ENCODE assay signal across 1 cellular context in the genomic region with DNA sequence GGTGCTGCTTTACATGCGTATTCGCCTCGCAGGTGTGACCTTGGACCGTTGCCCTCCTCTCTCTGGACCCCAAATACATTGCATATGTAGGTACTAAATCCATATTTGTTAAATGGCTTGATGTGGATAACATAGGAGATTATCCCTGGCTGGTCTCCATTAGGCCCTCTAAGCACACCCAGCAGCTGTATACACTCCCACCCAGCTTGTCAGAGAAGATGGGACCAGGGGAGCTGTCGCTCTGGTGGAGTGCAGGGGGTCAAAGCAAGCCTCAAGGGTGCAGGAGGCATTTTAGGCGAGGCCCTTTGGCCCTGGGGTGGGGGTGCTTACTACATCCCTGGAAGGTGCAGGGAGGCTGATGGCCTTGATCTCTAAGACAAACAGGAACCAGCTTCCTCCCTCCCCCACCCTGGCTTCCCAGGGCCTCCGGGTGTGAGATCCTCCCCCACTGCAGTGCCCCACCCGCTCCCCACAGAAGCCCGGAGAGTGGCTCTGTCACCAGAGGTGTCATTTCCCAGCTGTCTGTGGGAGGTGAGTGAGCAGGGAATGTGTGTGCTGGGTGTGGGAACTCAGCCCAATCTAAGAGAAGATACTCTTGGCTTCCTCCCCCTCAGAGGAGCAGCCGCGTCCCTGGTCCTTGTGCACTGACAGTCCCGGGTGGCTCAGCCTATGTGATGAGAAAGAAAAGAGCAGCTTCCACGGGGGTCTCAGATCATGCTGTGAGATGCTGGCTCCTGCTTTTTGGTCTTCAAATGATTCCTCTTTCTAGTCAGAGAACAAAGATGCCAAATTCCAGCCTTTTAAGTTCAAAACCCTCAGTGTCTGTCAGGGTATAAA.
TF ChIP-seq lines count a peak whose summit lies in the region.

No MANE protein-coding gene starts in this region.

TF ChIP-seq in K562, 482 proteins besides CTCF, POLR2A, EP300 and RAD21 (continued from another document and continues in another):
- TF ChIP-seq, protein P1, sequence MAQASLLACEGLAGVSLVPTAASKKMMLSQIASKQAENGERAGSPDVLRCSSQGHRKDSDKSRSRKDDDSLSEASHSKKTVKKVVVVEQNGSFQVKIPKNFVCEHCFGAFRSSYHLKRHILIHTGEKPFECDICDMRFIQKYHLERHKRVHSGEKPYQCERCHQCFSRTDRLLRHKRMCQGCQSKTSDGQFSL (CRISPR knock-in tag; IDR thresholded peaks at IDR 0.05) = peak; percentile 69; the same call in 1 of the 2 replicates
- TF ChIP-seq, protein P1 (tag; IDR thresholded peaks at IDR 0.05) = no peak; a peak in 1 of 4 replicates
- TF ChIP-seq, protein P2, sequence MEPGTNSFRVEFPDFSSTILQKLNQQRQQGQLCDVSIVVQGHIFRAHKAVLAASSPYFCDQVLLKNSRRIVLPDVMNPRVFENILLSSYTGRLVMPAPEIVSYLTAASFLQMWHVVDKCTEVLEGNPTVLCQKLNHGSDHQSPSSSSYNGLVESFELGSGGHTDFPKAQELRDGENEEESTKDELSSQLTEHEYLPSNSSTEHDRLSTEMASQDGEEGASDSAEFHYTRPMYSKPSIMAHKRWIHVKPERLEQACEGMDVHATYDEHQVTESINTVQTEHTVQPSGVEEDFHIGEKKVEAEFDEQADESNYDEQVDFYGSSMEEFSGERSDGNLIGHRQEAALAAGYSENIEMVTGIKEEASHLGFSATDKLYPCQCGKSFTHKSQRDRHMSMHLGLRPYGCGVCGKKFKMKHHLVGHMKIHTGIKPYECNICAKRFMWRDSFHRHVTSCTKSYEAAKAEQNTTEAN (CRISPR knock-in tag; IDR thresholded peaks at IDR 0.05) = no peak
- TF ChIP-seq, protein P3, sequence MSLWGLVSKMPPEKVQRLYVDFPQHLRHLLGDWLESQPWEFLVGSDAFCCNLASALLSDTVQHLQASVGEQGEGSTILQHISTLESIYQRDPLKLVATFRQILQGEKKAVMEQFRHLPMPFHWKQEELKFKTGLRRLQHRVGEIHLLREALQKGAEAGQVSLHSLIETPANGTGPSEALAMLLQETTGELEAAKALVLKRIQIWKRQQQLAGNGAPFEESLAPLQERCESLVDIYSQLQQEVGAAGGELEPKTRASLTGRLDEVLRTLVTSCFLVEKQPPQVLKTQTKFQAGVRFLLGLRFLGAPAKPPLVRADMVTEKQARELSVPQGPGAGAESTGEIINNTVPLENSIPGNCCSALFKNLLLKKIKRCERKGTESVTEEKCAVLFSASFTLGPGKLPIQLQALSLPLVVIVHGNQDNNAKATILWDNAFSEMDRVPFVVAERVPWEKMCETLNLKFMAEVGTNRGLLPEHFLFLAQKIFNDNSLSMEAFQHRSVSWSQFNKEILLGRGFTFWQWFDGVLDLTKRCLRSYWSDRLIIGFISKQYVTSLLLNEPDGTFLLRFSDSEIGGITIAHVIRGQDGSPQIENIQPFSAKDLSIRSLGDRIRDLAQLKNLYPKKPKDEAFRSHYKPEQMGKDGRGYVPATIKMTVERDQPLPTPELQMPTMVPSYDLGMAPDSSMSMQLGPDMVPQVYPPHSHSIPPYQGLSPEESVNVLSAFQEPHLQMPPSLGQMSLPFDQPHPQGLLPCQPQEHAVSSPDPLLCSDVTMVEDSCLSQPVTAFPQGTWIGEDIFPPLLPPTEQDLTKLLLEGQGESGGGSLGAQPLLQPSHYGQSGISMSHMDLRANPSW (CRISPR knock-in tag; IDR thresholded peaks at IDR 0.05) = no peak
- TF ChIP-seq, protein P4, sequence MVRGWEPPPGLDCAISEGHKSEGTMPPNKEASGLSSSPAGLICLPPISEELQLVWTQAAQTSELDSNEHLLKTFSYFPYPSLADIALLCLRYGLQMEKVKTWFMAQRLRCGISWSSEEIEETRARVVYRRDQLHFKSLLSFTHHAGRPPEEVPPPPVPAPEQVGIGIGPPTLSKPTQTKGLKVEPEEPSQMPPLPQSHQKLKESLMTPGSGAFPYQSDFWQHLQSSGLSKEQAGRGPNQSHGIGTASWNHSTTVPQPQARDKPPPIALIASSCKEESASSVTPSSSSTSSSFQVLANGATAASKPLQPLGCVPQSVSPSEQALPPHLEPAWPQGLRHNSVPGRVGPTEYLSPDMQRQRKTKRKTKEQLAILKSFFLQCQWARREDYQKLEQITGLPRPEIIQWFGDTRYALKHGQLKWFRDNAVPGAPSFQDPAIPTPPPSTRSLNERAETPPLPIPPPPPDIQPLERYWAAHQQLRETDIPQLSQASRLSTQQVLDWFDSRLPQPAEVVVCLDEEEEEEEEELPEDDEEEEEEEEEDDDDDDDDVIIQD (CRISPR knock-in tag; IDR thresholded peaks at IDR 0.05) = no peak
- TF ChIP-seq TCF3 (CRISPR knock-in tag; IDR thresholded peaks at IDR 0.05) (peak; percentile 44; the same call in 1 of the 2 replicates), TSC22D4 (tag; IDR thresholded peaks at IDR 0.05) (no peak), HDAC8 (tag; IDR thresholded peaks at IDR 0.05) (no peak), NUFIP1 (IDR thresholded peaks at IDR 0.05; ENCODE audit: partially characterized antibody) (no peak), RCOR1 (IDR thresholded peaks at IDR 0.05; ENCODE audit: borderline replicate concordance in 1 of 2, low read depth in 2 of 2, low read length in 2 of 2) (peak in 1 of 2 experiments; percentile 82; a peak in 2 of 4 replicates), ZNF444 (CRISPR knock-in tag; IDR thresholded peaks at IDR 0.05) (no peak), SIN3A (IDR thresholded peaks at IDR 0.05; ENCODE audit: borderline replicate concordance in 2 of 2, control insufficient read depth in 1 of 2, low read depth in 2 of 2, low read length in 2 of 2) (peak in 1 of 2 experiments; percentile 24; a peak in 1 of 4 replicates), CCAR2 (IDR thresholded peaks at IDR 0.05; ENCODE audit: low read depth, low read length) (no peak), ELF1 (tag; IDR thresholded peaks at IDR 0.05) (no peak), ZNF507 (tag; conservative IDR thresholded peaks at IDR 0.05) (no peak), PURB (CRISPR knock-in tag; IDR thresholded peaks at IDR 0.05; ENCODE audit: low read depth) (no peak), CBX8 (IDR thresholded peaks at IDR 0.05; ENCODE audit: borderline replicate concordance, extremely low read depth, low read depth, low read length, poor library complexity, severe bottlenecking) (no peak), LEF1 (IDR thresholded peaks at IDR 0.05) (peak; percentile 90), ZBTB7A (IDR thresholded peaks at IDR 0.05; ENCODE audit: borderline replicate concordance, control insufficient read depth, low read depth, low read length) (peak; percentile 46; the same call in 1 of the 2 replicates), HIVEP1 (CRISPR knock-in tag; IDR thresholded peaks at IDR 0.05) (no peak), SAFB (IDR thresholded peaks at IDR 0.05; ENCODE audit: borderline replicate concordance, low read depth, low read length) (no peak; the same call in 1 of the 2 replicates), CEBPB (tag; IDR thresholded peaks at IDR 0.05) (no peak), TEAD1 (CRISPR knock-in tag; IDR thresholded peaks at IDR 0.05) (peak in 1 of 2 experiments; percentile 85; a peak in 2 of 4 replicates), ZKSCAN8 (CRISPR knock-in tag; IDR thresholded peaks at IDR 0.05) (no peak), ELF2 (CRISPR knock-in tag; IDR thresholded peaks at IDR 0.05) (no peak), FOXA3 (CRISPR knock-in tag; conservative IDR thresholded peaks at IDR 0.05 in 1 of 2, IDR thresholded peaks at IDR 0.05 in 1 of 2) (no peak), MECOM (CRISPR knock-in tag; IDR thresholded peaks at IDR 0.05) (no peak), SRSF9 (IDR thresholded peaks at IDR 0.05; ENCODE audit: borderline replicate concordance, low read depth, low read length) (no peak), DNMT1 (IDR thresholded peaks at IDR 0.05) (no peak), ATF7 (IDR thresholded peaks at IDR 0.05) (0 out of 2 replicates have a peak, but pooled peaks have one; percentile 23), TEAD4 (IDR thresholded peaks at IDR 0.05; ENCODE audit: low read length) (0 out of 2 replicates have a peak, but pooled peaks have one; percentile 14), TEAD4 (CRISPR knock-in tag; IDR thresholded peaks at IDR 0.05; ENCODE audit: borderline replicate concordance) (no peak), ZFPM2 (CRISPR knock-in tag; IDR thresholded peaks at IDR 0.05) (no peak), NCOA2 (IDR thresholded peaks at IDR 0.05; ENCODE audit: partially characterized antibody in 2 of 2) (no peak), RBM22 (IDR thresholded peaks at IDR 0.05; ENCODE audit: low read depth, low read length, poor library complexity, severe bottlenecking) (no peak), SOX6 (IDR thresholded peaks at IDR 0.05) (peak; percentile 62; the same call in 1 of the 2 replicates), FOXK1 (CRISPR knock-in tag; IDR thresholded peaks at IDR 0.05; ENCODE audit: borderline replicate concordance) (no peak), U2AF1 (optimal IDR thresholded peaks at IDR 0.05; ENCODE audit: low read depth, low read length) (no peak), ZNF445 (CRISPR knock-in tag; IDR thresholded peaks at IDR 0.05; ENCODE audit: low read depth) (no peak), ZNF184 (CRISPR knock-in tag; IDR thresholded peaks at IDR 0.05) (peak; percentile 78; the same call in 1 of the 2 replicates), MCM5 (IDR thresholded peaks at IDR 0.05; ENCODE audit: low read depth) (no peak), ZNF134 (CRISPR knock-in tag; conservative IDR thresholded peaks at IDR 0.05) (no peak)
- TF ChIP-seq, protein P5, sequence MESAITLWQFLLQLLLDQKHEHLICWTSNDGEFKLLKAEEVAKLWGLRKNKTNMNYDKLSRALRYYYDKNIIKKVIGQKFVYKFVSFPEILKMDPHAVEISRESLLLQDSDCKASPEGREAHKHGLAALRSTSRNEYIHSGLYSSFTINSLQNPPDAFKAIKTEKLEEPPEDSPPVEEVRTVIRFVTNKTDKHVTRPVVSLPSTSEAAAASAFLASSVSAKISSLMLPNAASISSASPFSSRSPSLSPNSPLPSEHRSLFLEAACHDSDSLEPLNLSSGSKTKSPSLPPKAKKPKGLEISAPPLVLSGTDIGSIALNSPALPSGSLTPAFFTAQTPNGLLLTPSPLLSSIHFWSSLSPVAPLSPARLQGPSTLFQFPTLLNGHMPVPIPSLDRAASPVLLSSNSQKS (CRISPR knock-in tag; IDR thresholded peaks at IDR 0.05) = no peak
- TF ChIP-seq, protein P6, sequence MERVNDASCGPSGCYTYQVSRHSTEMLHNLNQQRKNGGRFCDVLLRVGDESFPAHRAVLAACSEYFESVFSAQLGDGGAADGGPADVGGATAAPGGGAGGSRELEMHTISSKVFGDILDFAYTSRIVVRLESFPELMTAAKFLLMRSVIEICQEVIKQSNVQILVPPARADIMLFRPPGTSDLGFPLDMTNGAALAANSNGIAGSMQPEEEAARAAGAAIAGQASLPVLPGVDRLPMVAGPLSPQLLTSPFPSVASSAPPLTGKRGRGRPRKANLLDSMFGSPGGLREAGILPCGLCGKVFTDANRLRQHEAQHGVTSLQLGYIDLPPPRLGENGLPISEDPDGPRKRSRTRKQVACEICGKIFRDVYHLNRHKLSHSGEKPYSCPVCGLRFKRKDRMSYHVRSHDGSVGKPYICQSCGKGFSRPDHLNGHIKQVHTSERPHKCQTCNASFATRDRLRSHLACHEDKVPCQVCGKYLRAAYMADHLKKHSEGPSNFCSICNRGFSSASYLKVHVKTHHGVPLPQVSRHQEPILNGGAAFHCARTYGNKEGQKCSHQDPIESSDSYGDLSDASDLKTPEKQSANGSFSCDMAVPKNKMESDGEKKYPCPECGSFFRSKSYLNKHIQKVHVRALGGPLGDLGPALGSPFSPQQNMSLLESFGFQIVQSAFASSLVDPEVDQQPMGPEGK (CRISPR knock-in tag; IDR thresholded peaks at IDR 0.05; ENCODE audit: borderline replicate concordance) = no peak
- TF ChIP-seq, protein P7, sequence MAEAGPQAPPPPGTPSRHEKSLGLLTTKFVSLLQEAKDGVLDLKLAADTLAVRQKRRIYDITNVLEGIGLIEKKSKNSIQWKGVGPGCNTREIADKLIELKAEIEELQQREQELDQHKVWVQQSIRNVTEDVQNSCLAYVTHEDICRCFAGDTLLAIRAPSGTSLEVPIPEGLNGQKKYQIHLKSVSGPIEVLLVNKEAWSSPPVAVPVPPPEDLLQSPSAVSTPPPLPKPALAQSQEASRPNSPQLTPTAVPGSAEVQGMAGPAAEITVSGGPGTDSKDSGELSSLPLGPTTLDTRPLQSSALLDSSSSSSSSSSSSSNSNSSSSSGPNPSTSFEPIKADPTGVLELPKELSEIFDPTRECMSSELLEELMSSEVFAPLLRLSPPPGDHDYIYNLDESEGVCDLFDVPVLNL (CRISPR knock-in tag; IDR thresholded peaks at IDR 0.05; ENCODE audit: low read depth) = no peak
- TF ChIP-seq, protein P8, sequence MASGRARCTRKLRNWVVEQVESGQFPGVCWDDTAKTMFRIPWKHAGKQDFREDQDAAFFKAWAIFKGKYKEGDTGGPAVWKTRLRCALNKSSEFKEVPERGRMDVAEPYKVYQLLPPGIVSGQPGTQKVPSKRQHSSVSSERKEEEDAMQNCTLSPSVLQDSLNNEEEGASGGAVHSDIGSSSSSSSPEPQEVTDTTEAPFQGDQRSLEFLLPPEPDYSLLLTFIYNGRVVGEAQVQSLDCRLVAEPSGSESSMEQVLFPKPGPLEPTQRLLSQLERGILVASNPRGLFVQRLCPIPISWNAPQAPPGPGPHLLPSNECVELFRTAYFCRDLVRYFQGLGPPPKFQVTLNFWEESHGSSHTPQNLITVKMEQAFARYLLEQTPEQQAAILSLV (tag; IDR thresholded peaks at IDR 0.05) = no peak
- TF ChIP-seq, protein P9, sequence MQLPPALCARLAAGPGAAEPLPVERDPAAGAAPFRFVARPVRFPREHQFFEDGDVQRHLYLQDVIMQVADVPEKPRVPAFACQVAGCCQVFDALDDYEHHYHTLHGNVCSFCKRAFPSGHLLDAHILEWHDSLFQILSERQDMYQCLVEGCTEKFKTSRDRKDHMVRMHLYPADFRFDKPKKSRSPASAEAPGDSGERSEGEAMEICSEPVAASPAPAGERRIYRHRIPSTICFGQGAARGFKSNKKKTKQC (CRISPR knock-in tag; IDR thresholded peaks at IDR 0.05) = no peak
- TF ChIP-seq, protein P10, sequence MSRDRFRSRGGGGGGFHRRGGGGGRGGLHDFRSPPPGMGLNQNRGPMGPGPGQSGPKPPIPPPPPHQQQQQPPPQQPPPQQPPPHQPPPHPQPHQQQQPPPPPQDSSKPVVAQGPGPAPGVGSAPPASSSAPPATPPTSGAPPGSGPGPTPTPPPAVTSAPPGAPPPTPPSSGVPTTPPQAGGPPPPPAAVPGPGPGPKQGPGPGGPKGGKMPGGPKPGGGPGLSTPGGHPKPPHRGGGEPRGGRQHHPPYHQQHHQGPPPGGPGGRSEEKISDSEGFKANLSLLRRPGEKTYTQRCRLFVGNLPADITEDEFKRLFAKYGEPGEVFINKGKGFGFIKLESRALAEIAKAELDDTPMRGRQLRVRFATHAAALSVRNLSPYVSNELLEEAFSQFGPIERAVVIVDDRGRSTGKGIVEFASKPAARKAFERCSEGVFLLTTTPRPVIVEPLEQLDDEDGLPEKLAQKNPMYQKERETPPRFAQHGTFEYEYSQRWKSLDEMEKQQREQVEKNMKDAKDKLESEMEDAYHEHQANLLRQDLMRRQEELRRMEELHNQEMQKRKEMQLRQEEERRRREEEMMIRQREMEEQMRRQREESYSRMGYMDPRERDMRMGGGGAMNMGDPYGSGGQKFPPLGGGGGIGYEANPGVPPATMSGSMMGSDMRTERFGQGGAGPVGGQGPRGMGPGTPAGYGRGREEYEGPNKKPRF (IDR thresholded peaks at IDR 0.05; ENCODE audit: low read depth, low read length) = no peak
